ENCODE assay signal across 8 cellular contexts in the genomic region with DNA sequence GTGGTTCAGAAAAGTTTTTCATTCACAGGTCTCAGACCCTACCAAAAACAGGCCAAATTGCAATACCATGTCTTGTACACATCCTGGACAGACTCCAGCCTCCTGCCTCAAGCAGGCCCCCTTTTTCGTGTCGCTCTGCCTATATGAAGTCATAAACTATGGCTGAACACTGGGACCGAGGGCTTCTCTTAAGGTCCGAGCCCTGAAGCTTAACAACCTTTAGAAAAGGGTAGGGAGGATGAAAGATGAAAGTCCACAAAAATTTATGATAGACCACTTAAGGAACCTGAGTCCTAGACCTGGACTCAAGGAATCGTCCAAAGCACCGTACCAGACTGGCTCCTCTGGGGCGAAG. TPM values are rescaled to one million over a fixed set of nuclear protein-coding genes. Genes with fewer than 3 reads are reported as not detected.
A peak's percentile ranks its signal among the peaks of the same experiment; 100 is the strongest.
DNase-seq lines count a peak whose midpoint lies in the region; ATAC-seq and TF ChIP-seq lines count a peak whose summit lies in the region.

No MANE protein-coding gene starts in this region.

- H3K9me3 ChIP-seq in cardiac muscle cell (ENCODE audit: low read depth) (no peaks in the 10 kb centered on the region), right lobe of liver (no peaks in the 10 kb centered on the region), thyroid gland (no peaks in the 10 kb centered on the region)

- peak overlapping the region; percentile 99 for H3K27ac ChIP-seq in cardiac muscle cell
- H3K27ac ChIP-seq in caudate nucleus (ENCODE audit: low read depth, low read length) = peak overlapping the region; percentile 90
- peak overlapping the region; percentile 88 to 96 (median 96) for H3K27ac ChIP-seq in right lobe of liver
- H3K27ac ChIP-seq in thyroid gland = peak overlapping the region; percentile 97 to 99 (median 99)

- H3K4me3 ChIP-seq in cardiac muscle cell (peak overlapping the region; percentile 62), right lobe of liver (peak overlapping the region; percentile 74 to 92 (median 87)), thyroid gland (replicated peaks in 1 of 3) (peak overlapping the region; percentile 74 to 93 (median 84))

- intact Hi-C loops in Right ventricle myocardium superior (cut with DNase I) (no loop called here), right lobe of liver (cut with DNase I) (no loop called here), thyroid gland (cut with DNase I) (no loop called here)

- ATAC-seq in Right ventricle myocardium superior (ENCODE audit: poor library complexity) = no peak
- peak; percentile 16 for ATAC-seq in HG02588 (IDR thresholded peaks at IDR 0.05; ENCODE audit: unreplicated experiment)
- peak in 3 of 4 donors; percentile 3 to 9 (median 7) for ATAC-seq in right lobe of liver

- DNase-seq in cardiac muscle cell (ENCODE audit: low read depth in 1 of 2, low spot score in 1 of 2) (peak; percentile 52 to 59), Right ventricle myocardium superior (no peak), NOMO-1 treated with DMSO at 0.1 percent for 48 hours (lab: John Stamatoyannopoulos, UW; ENCODE audit: unreplicated experiment) (peak; percentile 43), caudate nucleus (lab: John Stamatoyannopoulos, UW) (peak in 2 of 61 donors; percentile 12 to 14), right lobe of liver (no peak), thyroid gland (peak; percentile 4 to 5), foreskin melanocyte (no peak)

- TF ChIP-seq CTCF in cardiac muscle cell (IDR thresholded peaks at IDR 0.05; ENCODE audit: low read depth, low read length) = no peak
- TF ChIP-seq CTCF in right lobe of liver (IDR thresholded peaks at IDR 0.05) = no peak
- no peak for TF ChIP-seq CTCF in thyroid gland (IDR thresholded peaks at IDR 0.05)

- H3K27me3 ChIP-seq in cardiac muscle cell (no peaks in the 10 kb centered on the region), right lobe of liver (no peaks in the 10 kb centered on the region), thyroid gland (no peaks in the 10 kb centered on the region)

- peaks cover 47% of the 10 kb centered on the region for H3K4me1 ChIP-seq in cardiac muscle cell (ENCODE audit: low read depth)
- H3K4me1 ChIP-seq in right lobe of liver = peaks cover 0 to 31% (median 14%) of the 10 kb centered on the region in 4 donors
- H3K4me1 ChIP-seq in thyroid gland = peaks cover 33 to 37% of the 10 kb centered on the region in 2 donors

- TF ChIP-seq POLR2A in right lobe of liver (IDR thresholded peaks at IDR 0.05) = no peak
- TF ChIP-seq POLR2A in thyroid gland (IDR thresholded peaks at IDR 0.05) = no peak

- 4% methylated on average over 7 of the region's 7 CpGs for WGBS in right lobe of liver (ENCODE audit: insufficient coverage, low coverage, low lambda C conversion rate, missing lambda C conversion rate)
- 2 to 7% methylated on average over 7 of the region's 7 CpGs for WGBS in thyroid gland, 2 donors

- H3K36me3 ChIP-seq in cardiac muscle cell (no peaks in the 10 kb centered on the region), right lobe of liver (no peaks in the 10 kb centered on the region), thyroid gland (no peaks in the 10 kb centered on the region)

RNA-seq across cellular contexts. Expression of a gene that starts 1.3 kb away (rescaled TPM):
- total RNA-seq in cardiac muscle cell (58.2 and 72.0 TPM in 2 replicates), Right ventricle myocardium superior (106 TPM), right lobe of liver (10 to 100 TPM; 15.1 to 29.5 (median 25.6) TPM), thyroid gland (10 to 100 TPM; 59.5 to 94.2 (median 72.2) TPM)
- 18.8 and 19.6 TPM in 2 replicates for polyA plus RNA-seq in cardiac muscle cell

Comparison
In these comparisons a context has a peak if more than half of its experiments do, and no peak if none do; other contexts are left out.
1. DNase-seq: peak in cardiac muscle cell (2 of 2), NOMO-1 treated with DMSO at 0.1 percent for 48 hours (single experiment) and thyroid gland (2 of 2); none in Right ventricle myocardium superior (single experiment), right lobe of liver (0 of 3) and foreskin melanocyte (single experiment).
2. Peak in every context shown above with its lines, with median percentiles within 50 percentile points of each other: H3K27ac ChIP-seq and H3K4me3 ChIP-seq.